ENCODE assay signal across 1 cellular context in genomic region chr1:27476222-27476621, GRCh38.
TF ChIP-seq lines count a peak whose summit lies in the region.

No MANE protein-coding gene starts in this region.

TF ChIP-seq in GM12878, 131 proteins besides CTCF, POLR2A, EP300 and RAD21:
- TF ChIP-seq CBFB (IDR thresholded peaks at IDR 0.05; ENCODE audit: low read depth), result no peak
- no peak for TF ChIP-seq NFYA (IDR thresholded peaks at IDR 0.05; ENCODE audit: borderline replicate concordance, low read depth, low read length)
- TF ChIP-seq NFIC (IDR thresholded peaks at IDR 0.05; ENCODE audit: low read depth, low read length), result no peak
- TF ChIP-seq ZNF24 (IDR thresholded peaks at IDR 0.05), result no peak
- no peak for TF ChIP-seq BCLAF1 (IDR thresholded peaks at IDR 0.05)
